8 cellular contexts compared by ENCODE assay signal in the genomic region with DNA sequence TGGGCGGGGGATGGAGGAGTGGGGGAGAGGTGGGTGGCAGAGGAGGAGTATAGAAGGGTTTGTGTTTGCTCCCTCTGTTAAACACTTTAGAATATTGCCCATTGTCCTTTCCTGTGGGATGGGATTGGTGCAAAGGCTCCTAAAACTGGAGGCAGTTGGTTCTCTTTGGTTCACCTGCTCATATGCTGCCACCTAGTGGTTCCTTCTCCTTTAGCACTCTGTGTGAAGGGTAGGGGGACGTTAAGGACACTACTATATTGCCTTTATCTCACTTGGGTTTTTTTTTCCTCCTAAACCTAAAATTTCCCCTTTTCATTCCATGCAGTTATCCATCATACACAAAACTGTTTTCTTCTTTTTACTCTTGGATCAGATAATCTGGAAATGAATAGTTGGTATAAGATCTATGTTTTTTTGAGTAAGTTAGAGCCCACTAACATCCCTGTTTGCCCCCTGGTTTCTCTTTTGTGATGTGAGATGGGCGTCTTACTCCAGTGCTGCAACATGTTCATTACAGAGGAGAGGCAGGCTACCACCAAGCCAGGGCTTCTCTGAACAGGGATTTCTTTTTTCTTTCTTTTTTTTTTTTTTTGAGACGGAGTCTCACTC. TPM values are rescaled to one million over a fixed set of nuclear protein-coding genes. Genes with fewer than 3 reads are reported as not detected.
DNase-seq lines count a peak whose midpoint lies in the region; ATAC-seq lines count a peak whose summit lies in the region.

No MANE protein-coding gene starts in this region.

- H3K9me3 Mint-ChIP-seq in T-cell = no peaks in the 10 kb centered on the region

- H3K4me3 Mint-ChIP-seq in T-cell = no peak overlapping the region

- CTCF ChIA-PET in T-cell (lab: Charles Lee) = interaction anchor here (0.6 to 0.7 kb wide), 6 partner anchors 51 to 1981 kb away, joined by 3 to 9 read pairs (median 4); no protein-coding TSS in a partner anchor

- peak overlapping the region; percentile 34 to 49 for H3K27ac Mint-ChIP-seq in T-cell

- ATAC-seq in T-cell (replicated peaks in 1 of 4) (peak; percentile 64 to 79 (median 74)), HG03457 (IDR thresholded peaks at IDR 0.05; ENCODE audit: unreplicated experiment) (no peak)

- peak; percentile 75 for DNase-seq in SIG-M5 treated with dmso at 0.1 percent for 504 hours (lab: John Stamatoyannopoulos, UW; ENCODE audit: unreplicated experiment)
- no peak for DNase-seq in SIG-M5 (lab: John Stamatoyannopoulos, UW)
- DNase-seq in NCI-H1436 treated with DMSO at 0.1 percent for 48 hours (lab: John Stamatoyannopoulos, UW) = peak; percentile 60
- peak in 27 of 34 experiments; percentile 9 to 57 (median 35) for DNase-seq in T-cell
- peak; percentile 75 to 86 for DNase-seq in T47D (ENCODE audit: low read depth in 1 of 2, low spot score in 1 of 2)
- DNase-seq in inferior parietal cortex (ENCODE audit: extremely low spot score) = peak; percentile 85
- DNase-seq in stimulated activated CD4-positive, alpha-beta T cell treated with anti-CD3 and anti-CD28 coated beads, Interleukin-2, amount 100 ng/mL, for 48 hours = peak; percentile 48 to 50

- H3K4me1 Mint-ChIP-seq in T-cell = peaks cover 0 to 3% (median 0%) of the 10 kb centered on the region in 3 donors

- in situ Hi-C loops in T47D (cut with HindIII; ENCODE audit: low pct_unique_long_range_greater_than_20kb, low sequenced_read_pairs) = no loop called here

- H3K36me3 Mint-ChIP-seq in T-cell = peaks cover 8% of the 10 kb centered on the region

- POLR2A ChIA-PET in T-cell (lab: Charles Lee) = interaction anchor here in 1 of 2 donors (0.7 kb wide), 3 partner anchors 17 to 1991 kb away, joined by 3 to 5 read pairs (median 5); no protein-coding TSS in a partner anchor

- no peaks in the 10 kb centered on the region for H3K27me3 Mint-ChIP-seq in T-cell

RNA-seq across cellular contexts. Expression of a gene that starts 23.8 kb away (rescaled TPM):
- 10 to 100 TPM; 10.6 to 20.4 (median 19.5) TPM for total RNA-seq in T-cell

RNA-seq across cellular contexts. Expression of a gene that starts 30.0 kb away (rescaled TPM):
- 10 to 100 TPM; 19.6 to 32.4 (median 30.7) TPM for total RNA-seq in T-cell
